In the genomic region with DNA sequence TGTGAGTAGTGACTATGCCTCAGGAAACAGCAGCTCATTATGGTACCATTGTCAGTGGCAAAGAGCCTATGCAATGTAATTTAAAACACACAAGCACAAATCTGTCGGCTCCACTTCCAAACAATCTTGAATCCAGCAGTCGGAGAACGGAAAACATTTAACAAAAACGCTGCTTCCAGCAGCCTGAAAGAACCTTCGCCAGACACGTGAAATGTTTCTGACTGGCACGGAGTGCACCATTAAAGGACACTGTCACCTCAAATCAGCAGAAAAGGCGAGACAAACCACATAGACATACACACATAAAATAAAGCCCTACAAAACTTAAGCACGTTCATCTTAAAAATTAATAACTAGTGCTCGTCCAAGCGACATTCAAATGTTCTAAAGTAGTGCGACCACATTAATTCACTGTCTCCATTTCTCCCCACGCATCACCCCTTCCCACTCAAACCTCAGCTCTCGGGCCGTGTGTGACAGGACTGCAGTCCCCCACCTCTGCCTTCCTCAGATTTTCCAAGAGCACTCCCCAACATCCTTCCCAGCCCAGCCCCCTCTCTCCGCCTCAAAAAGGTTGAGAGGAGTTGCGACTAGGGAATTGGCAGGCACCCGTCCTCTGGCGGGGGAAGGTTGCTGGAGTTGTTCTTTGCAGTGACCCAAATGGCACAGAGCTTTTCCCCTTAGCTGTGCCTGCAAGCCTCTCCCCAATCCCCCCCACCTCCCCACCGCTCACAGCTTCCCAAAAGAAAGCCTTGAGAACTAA, we compare ENCODE assay signal across 8 cellular contexts. TPM values are rescaled to one million over a fixed set of nuclear protein-coding genes. Genes with fewer than 3 reads are reported as not detected.
DNase-seq lines count a peak whose midpoint lies in the region; ATAC-seq, FAIRE-seq and TF ChIP-seq lines count a peak whose summit lies in the region.

No MANE protein-coding gene starts in this region.

- no peaks in the 10 kb centered on the region for H3K9me3 ChIP-seq in right lobe of liver

- TF ChIP-seq CTCF in RWPE1 (conservative IDR thresholded peaks at IDR 0.05; ENCODE audit: low read depth), result no peak
- TF ChIP-seq CTCF in right lobe of liver (IDR thresholded peaks at IDR 0.05), result no peak

- TF ChIP-seq POLR2A in right lobe of liver (IDR thresholded peaks at IDR 0.05), result no peak

- POLR2A ChIA-PET in RWPE1 (lab: Yijun Ruan, JAX; ENCODE audit: low non-redundant PET), result interaction anchor here (0.5 to 0.8 kb wide), 3 partner anchors 37 to 452 kb away, joined by 3 to 4 read pairs (median 3); no protein-coding TSS in a partner anchor

- H3K4me3 ChIP-seq in right lobe of liver, result peak overlapping the region; percentile 55 to 84 (median 79)

- no peak for FAIRE-seq in RCC 7860 (lab: Jason Lieb, UNC)

- peaks cover 0 to 34% (median 7%) of the 10 kb centered on the region in 4 donors for H3K4me1 ChIP-seq in right lobe of liver

- CTCF ChIA-PET in RWPE1 (lab: Yijun Ruan, JAX), result no interaction called here

- H3K27me3 ChIP-seq in right lobe of liver, result no peaks in the 10 kb centered on the region

- peak overlapping the region; percentile 97 for H3K27ac ChIP-seq in RWPE1
- H3K27ac ChIP-seq in right lobe of liver, result peak overlapping the region; percentile 76 to 93 (median 89)

- under 1% methylated on average over 20 of the region's 20 CpGs for WGBS in right lobe of liver (ENCODE audit: insufficient coverage, low coverage, low lambda C conversion rate, missing lambda C conversion rate)

- peak; percentile 37 to 43 (median 40) for ATAC-seq in right lobe of liver
- peak; percentile 5 for ATAC-seq in stimulated activated naive CD8-positive, alpha-beta T cell treated with anti-CD3 and anti-CD28 coated beads, Interleukin-15, Interleukin-2, amounts not matched to agents 100 U/mL and 50 U/mL, for 24 hours

- intact Hi-C loops in right lobe of liver (cut with DNase I), result loop anchor here in 1 of 2 donors (10.0 kb wide), 1 partner anchor 166 kb away; a partner anchor contains a TSS

- DNase-seq in activated T-cell treated with anti-CD3 and anti-CD28 coated beads for 4 hours (peak; percentile 7), RWPE1 (ENCODE audit: low spot score) (no peak), dermis blood vessel endothelial cell (peak; percentile 50), right lobe of liver (peak; percentile 60 to 68 (median 60)), RCC 7860 (ENCODE audit: low spot score) (no peak), SIG-M5 (lab: John Stamatoyannopoulos, UW) (no peak)
- DNase-seq in activated T-cell treated with anti-CD3 and anti-CD28 coated beads, Interleukin-2, amount 50 U/mL, for 1 hour, result no peak
- DNase-seq in stimulated activated naive CD8-positive, alpha-beta T cell treated with anti-CD3 and anti-CD28 coated beads, Interleukin-15, Interleukin-2, amounts not matched to agents 100 U/mL and 50 U/mL, for 24 hours, result peak; percentile 48

- peaks cover 0 to 7% (median 0%) of the 10 kb centered on the region in 4 donors for H3K36me3 ChIP-seq in right lobe of liver

RNA-seq across cellular contexts. Expression of a gene that starts 0.6 kb away (rescaled TPM):
- total RNA-seq in dermis blood vessel endothelial cell, result 11.2 and 23.1 TPM in 2 replicates
- 1 to 10 TPM; 4.1 to 9.6 (median 6.7) TPM for total RNA-seq in right lobe of liver

Comparison
In these comparisons a context has a peak if more than half of its experiments do, and no peak if none do; other contexts are left out.
1. DNase-seq: peak in activated T-cell treated with anti-CD3 and anti-CD28 coated beads for 4 hours (single experiment), dermis blood vessel endothelial cell (single experiment), right lobe of liver (3 of 3) and stimulated activated naive CD8-positive, alpha-beta T cell treated with anti-CD3 and anti-CD28 coated beads, Interleukin-15, Interleukin-2, amounts not matched to agents 100 U/mL and 50 U/mL, for 24 hours (single experiment); none in activated T-cell treated with anti-CD3 and anti-CD28 coated beads, Interleukin-2, amount 50 U/mL, for 1 hour (single experiment), RWPE1 (single experiment), RCC 7860 (single experiment) and SIG-M5 (single experiment).